Comparison of ENCODE assay signal across 10 cellular contexts in the genomic region with DNA sequence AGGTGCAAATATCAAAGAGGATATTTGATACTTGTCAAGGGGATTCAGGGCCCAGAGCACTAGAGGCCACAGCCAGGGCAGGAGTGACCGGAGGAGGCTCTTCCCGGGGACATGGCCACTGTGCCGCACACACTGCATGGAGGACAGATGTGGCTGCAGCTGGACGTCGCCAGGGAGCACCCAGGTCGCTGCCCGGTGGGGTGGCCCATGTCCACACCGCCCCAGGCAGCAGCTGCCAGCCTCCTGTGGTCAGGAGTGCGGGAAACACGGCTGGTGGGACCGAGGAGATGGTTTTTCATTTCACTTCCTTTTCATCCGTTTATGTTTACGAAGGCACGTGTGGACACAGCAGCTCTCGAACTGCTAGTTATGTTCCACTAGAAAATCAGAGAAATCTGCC. TPM values are rescaled to one million over a fixed set of nuclear protein-coding genes. Genes with fewer than 3 reads are reported as not detected.
DNase-seq lines count a peak whose midpoint lies in the region.
"Had no signal": no experiment of that assay in that cellular context is flagged by ENCODE, and none has a peak within 500 bp of the region (broad histone marks: within the 10 kb centered on the region; RNA-seq: fewer than 3 reads in every experiment).

No MANE protein-coding gene starts in this region.

- H3K36me3 ChIP-seq in Karpas-422 (ENCODE audit: insufficient read depth, low read length) (peaks cover 23% of the 10 kb centered on the region), neuronal stem cell (replicated peaks in 1 of 2; ENCODE audit: control insufficient read depth in 2 of 2, insufficient read depth in 2 of 2, low read length in 2 of 2) (peaks cover 66 to 100% of the 10 kb centered on the region in 2 donors)

- peak overlapping the region; percentile 12; the same call in 1 of the 2 replicates for H3K4me3 ChIP-seq in Karpas-422 (ENCODE audit: low read length)
- H3K4me3 ChIP-seq in neuronal stem cell (ENCODE audit: low read length in 2 of 2) = peak overlapping the region in 1 of 2 donors; percentile 41
- H3K4me3 ChIP-seq: A549, GM23248 had no signal

- H2BK5ac ChIP-seq in neuronal stem cell (ENCODE audit: low read length) = peak overlapping the region; percentile 29

- no CpG with 5 or more reads among the region's 15 CpGs for WGBS in neuronal stem cell (ENCODE audit: extremely low coverage in 2 of 2, insufficient read length in 2 of 2, insufficient replicate concordance in 1 of 2), 2 donors

- no peak for DNase-seq in Karpas-422
- peak; percentile 22 for DNase-seq in NCI-H2196 treated with DMSO at 0.1 percent for 48 hours (lab: John Stamatoyannopoulos, UW; ENCODE audit: unreplicated experiment)
- DNase-seq in neuronal stem cell (ENCODE audit: low spot score) = no peak
- DNase-seq in DMS 273 (lab: John Stamatoyannopoulos, UW; ENCODE audit: unreplicated experiment) = no peak
- DNase-seq in mesenteric fat pad (ENCODE audit: low spot score) = no peak
- DNase-seq: CD8-positive, alpha-beta T cell; COR-L47; GM23248; KG1 had no signal

- peaks cover 17% of the 10 kb centered on the region for H3K79me1 ChIP-seq in neuronal stem cell (ENCODE audit: low read depth, low read length)

- H3K79me2 ChIP-seq in Karpas-422 (ENCODE audit: low read length) = peaks cover 20% of the 10 kb centered on the region

- H3K4me2 ChIP-seq in Karpas-422 (ENCODE audit: low read depth, low read length, poor library complexity, severe bottlenecking) (peak overlapping the region; percentile 48), neuronal stem cell (ENCODE audit: insufficient read depth, low read length, poor library complexity, severe bottlenecking) (no peak overlapping the region)
- H3K4me2 ChIP-seq: A549 had no signal

- no peak overlapping the region for H2AK5ac ChIP-seq in neuronal stem cell (ENCODE audit: low read depth, low read length)

- no peak overlapping the region for H2AFZ ChIP-seq in Karpas-422 (ENCODE audit: low read length)
- H2AFZ ChIP-seq in neuronal stem cell (ENCODE audit: low read length) = no peak overlapping the region
- H2AFZ ChIP-seq: GM23248 had no signal

- H3K9ac ChIP-seq in Karpas-422 (ENCODE audit: low read length) (no peak overlapping the region), neuronal stem cell (ENCODE audit: low read depth, low read length, poor library complexity) (no peak overlapping the region)
- H3K9ac ChIP-seq: GM23248 had no signal

- no peak overlapping the region for H4K8ac ChIP-seq in neuronal stem cell (ENCODE audit: low read depth, low read length)

- H3K9me3 ChIP-seq in Karpas-422 (ENCODE audit: low read length) (no peaks in the 10 kb centered on the region), neuronal stem cell (replicated peaks in 1 of 2; ENCODE audit: control insufficient read depth in 2 of 2, insufficient read depth in 1 of 2, low read depth in 1 of 2, low read length in 2 of 2) (no peaks in the 10 kb centered on the region)
- H3K9me3 ChIP-seq: A549 had no signal

- H3K4me1 ChIP-seq in Karpas-422 (ENCODE audit: low read length) (peaks cover 26% of the 10 kb centered on the region), neuronal stem cell (ENCODE audit: control insufficient read depth in 2 of 2, insufficient read depth in 1 of 2, low read depth in 1 of 2, low read length in 2 of 2) (no peaks in the 10 kb centered on the region)
- H3K4me1 ChIP-seq: A549 had no signal

- H3K27ac ChIP-seq in Karpas-422 (ENCODE audit: low read length) (peak overlapping the region; percentile 65), neuronal stem cell (replicated peaks; ENCODE audit: low read length) (no peak overlapping the region)
- H3K27ac ChIP-seq: A549, GM23248 had no signal

- H3K4ac ChIP-seq in neuronal stem cell (ENCODE audit: low read length) = no peak overlapping the region

- no peak overlapping the region for H2BK120ac ChIP-seq in neuronal stem cell (ENCODE audit: low read depth, low read length)

- no peak overlapping the region for H3K14ac ChIP-seq in neuronal stem cell (ENCODE audit: low read length)

- no peak overlapping the region for H3K23ac ChIP-seq in neuronal stem cell (ENCODE audit: low read depth, low read length, poor library complexity)

- H4K91ac ChIP-seq in neuronal stem cell (ENCODE audit: low read depth, low read length, poor library complexity) = no peak overlapping the region

- H2BK12ac ChIP-seq in neuronal stem cell (ENCODE audit: low read length) = no peak overlapping the region

- H3K18ac ChIP-seq in neuronal stem cell (ENCODE audit: low read length) = no peak overlapping the region

- no peaks in the 10 kb centered on the region for H3K27me3 ChIP-seq in Karpas-422 (ENCODE audit: low read length)
- no peaks in the 10 kb centered on the region for H3K27me3 ChIP-seq in neuronal stem cell (ENCODE audit: control insufficient read depth in 3 of 3, insufficient read depth in 3 of 3, low read depth in 1 of 3, low read length in 3 of 3)

- no peak overlapping the region for H2BK15ac ChIP-seq in neuronal stem cell (ENCODE audit: low read length)

- H3K9me2 ChIP-seq in Karpas-422 (replicated peaks; ENCODE audit: insufficient read depth, low read length) = no peaks in the 10 kb centered on the region

- H4K20me1 ChIP-seq in Karpas-422 (ENCODE audit: insufficient read depth, low read depth, low read length) = peaks cover 46% of the 10 kb centered on the region

RNA-seq across cellular contexts. Expression of gene SEC16A, which starts 15.1 kb away (rescaled TPM):
- total RNA-seq in Karpas-422 (2014; rRNA removed; shearing (Covaris generic); ENCODE audit: low replicate concordance) = 21.5 and 26.6 TPM in 2 replicates
- 14.7 TPM for polyA plus RNA-seq in neuronal stem cell (2013, experiment 1 of 2)
- 15.9 TPM for polyA plus RNA-seq in neuronal stem cell (2013, experiment 2 of 2)
- total RNA-seq in mesenteric fat pad = 71.8 TPM

RNA-seq across cellular contexts. Expression of gene INPP5E, which starts 28.1 kb away (rescaled TPM):
- 8.0 and 10.4 TPM in 2 replicates for total RNA-seq in Karpas-422 (2014; rRNA removed; shearing (Covaris generic); ENCODE audit: low replicate concordance)
- 17.9 TPM for polyA plus RNA-seq in neuronal stem cell (2013, experiment 1 of 2)
- 17.2 TPM for polyA plus RNA-seq in neuronal stem cell (2013, experiment 2 of 2)
- 11.4 TPM for total RNA-seq in mesenteric fat pad

RNA-seq across cellular contexts. Expression of gene PMPCA, which starts 57.3 kb away (rescaled TPM):
- 20.9 and 55.8 TPM in 2 replicates for total RNA-seq in Karpas-422 (2014; rRNA removed; shearing (Covaris generic); ENCODE audit: low replicate concordance)
- 37.1 TPM for polyA plus RNA-seq in neuronal stem cell (2013, experiment 1 of 2)
- 37.8 TPM for polyA plus RNA-seq in neuronal stem cell (2013, experiment 2 of 2)
- 47.3 TPM for total RNA-seq in mesenteric fat pad

RNA-seq across cellular contexts. Expression of gene ENTR1, which starts 57.4 kb away (rescaled TPM):
- total RNA-seq in Karpas-422 (2014; rRNA removed; shearing (Covaris generic); ENCODE audit: low replicate concordance) = 65.5 and 116 TPM in 2 replicates
- polyA plus RNA-seq in neuronal stem cell (2013, experiment 1 of 2) = 53.7 TPM
- polyA plus RNA-seq in neuronal stem cell (2013, experiment 2 of 2) = 51.2 TPM
- total RNA-seq in mesenteric fat pad = 43.6 TPM
